Comparison of ENCODE assay signal across 8 cellular contexts in genomic region chr15:89334510-89335288, GRCh38. TPM values are rescaled to one million over a fixed set of nuclear protein-coding genes. Genes with fewer than 3 reads are reported as not detected.
A peak's percentile ranks its signal among the peaks of the same experiment; 100 is the strongest.
DNase-seq lines count a peak whose midpoint lies in the region; ATAC-seq, FAIRE-seq and TF ChIP-seq lines count a peak whose summit lies in the region.

Gene POLG, minus strand, starts transcription at chr15:89334824. Its CDS starts 1,070 bp downstream, at chr15:89333754.

- peak within 1 kb of the TSS; percentile 94 for H3K4me3 ChIP-seq in OCI-LY7 (ENCODE audit: low read depth, low read length, poor library complexity, severe bottlenecking)

- FAIRE-seq in D721Med (lab: Jason Lieb, UNC), result no peak

- H3K4me2 ChIP-seq in OCI-LY7 (ENCODE audit: low read length), result peak within 1 kb of the TSS; percentile 85

- peaks cover 21% of the 10 kb centered on the region; the same call in 1 of the 2 replicates for H4K20me1 ChIP-seq in OCI-LY7 (ENCODE audit: insufficient read depth, low read length)

- H3K79me2 ChIP-seq in OCI-LY7 (ENCODE audit: insufficient read depth, low read depth, low read length), result peaks cover 43% of the 10 kb centered on the region

- H3K9me3 Mint-ChIP-seq in endothelial cell (ENCODE audit: unreplicated experiment) (no peaks in the 10 kb centered on the region), mesothelial cell of epicardium (no peaks in the 10 kb centered on the region)

- H3K27ac Mint-ChIP-seq in endothelial cell (ENCODE audit: unreplicated experiment), result peak within 1 kb of the TSS; percentile 92
- H3K27ac Mint-ChIP-seq in mesothelial cell of epicardium, result peak within 1 kb of the TSS; percentile 95

- ATAC-seq in GM21526 (IDR thresholded peaks at IDR 0.05; ENCODE audit: low FRiP score, unreplicated experiment), result peak; percentile 89

- H3K4me1 ChIP-seq in OCI-LY7 (ENCODE audit: insufficient read depth, low read length, poor library complexity, severe bottlenecking), result peaks cover 39% of the 10 kb centered on the region

- H3K36me3 ChIP-seq in OCI-LY7 (ENCODE audit: insufficient read depth, low read length), result peaks cover 38% of the 10 kb centered on the region

- peak; percentile 87 for DNase-seq in D721Med (ENCODE audit: insufficient read length, low spot score)
- DNase-seq in HuH-7.5 (ENCODE audit: low spot score), result peak; percentile 99
- peak; percentile 99 for DNase-seq in OCI-LY7 (ENCODE audit: low spot score)
- DNase-seq in activated T-cell treated with anti-CD3 and anti-CD28 coated beads for 1 hour (ENCODE audit: low read depth), result peak; percentile 97
- DNase-seq in endothelial cell (ENCODE audit: low spot score), result peak; percentile 99
- peak; percentile 98 to 100 for DNase-seq in mesothelial cell of epicardium (ENCODE audit: low spot score in 2 of 2, unreplicated experiment in 2 of 2)
- peak; percentile 97 for DNase-seq in stimulated activated CD8-positive, alpha-beta memory T cell treated with anti-CD3 and anti-CD28 coated beads, Interleukin-15, amount 100 ng/mL, for 48 hours (ENCODE audit: low read depth in 2 of 2)

- BruUV-seq in OCI-LY7 (replicated peaks; lab: Mats Ljungman, UMichigan), result no TSS peak

- H3K27me3 Mint-ChIP-seq in endothelial cell (ENCODE audit: unreplicated experiment) (peaks cover 16% of the 10 kb centered on the region), mesothelial cell of epicardium (ENCODE audit: low read depth) (peaks cover 21% of the 10 kb centered on the region)

- no peaks in the 10 kb centered on the region for H3K9me3 ChIP-seq in OCI-LY7 (ENCODE audit: low read length)

- TF ChIP-seq CTCF in D721Med (IDR thresholded peaks at IDR 0.05; ENCODE audit: insufficient read depth, missing control alignments), result no peak
- TF ChIP-seq CTCF in OCI-LY7 (conservative IDR thresholded peaks at IDR 0.05; ENCODE audit: low read length), result no peak
- no peak for TF ChIP-seq CTCF in endothelial cell (IDR thresholded peaks at IDR 0.05; ENCODE audit: unreplicated experiment)
- TF ChIP-seq CTCF in mesothelial cell of epicardium (IDR thresholded peaks at IDR 0.05; ENCODE audit: unreplicated experiment), result no peak

- H3K4me3 Mint-ChIP-seq in endothelial cell (ENCODE audit: unreplicated experiment) (peak within 1 kb of the TSS; percentile 92), mesothelial cell of epicardium (peak within 1 kb of the TSS; percentile 81)

- H2AFZ ChIP-seq in OCI-LY7 (ENCODE audit: low read length), result peak within 1 kb of the TSS; percentile 91

- intact Hi-C loops in OCI-LY7 (cut with micrococcal nuclease; ENCODE audit: unreplicated experiment), result loop anchor here (1.0 to 2.0 kb wide), 2 partner anchors 90 to 242 kb away; no protein-coding TSS in a partner anchor

- peaks cover 27% of the 10 kb centered on the region for H3K36me3 Mint-ChIP-seq in endothelial cell (ENCODE audit: low read depth, unreplicated experiment)
- H3K36me3 Mint-ChIP-seq in mesothelial cell of epicardium, result peaks cover 12% of the 10 kb centered on the region

- POLR2A ChIA-PET in OCI-LY7 (lab: Charles Lee), result interaction anchor here (0.6 to 1.3 kb wide), 3 partner anchors 59 to 591 kb away, joined by 3 to 4 read pairs (median 3); no protein-coding TSS in a partner anchor

- H3K4me1 Mint-ChIP-seq in endothelial cell (ENCODE audit: unreplicated experiment) (peaks cover 28% of the 10 kb centered on the region), mesothelial cell of epicardium (peaks cover 29% of the 10 kb centered on the region)

- peak within 1 kb of the TSS; percentile 72 for H3K27ac ChIP-seq in OCI-LY7 (ENCODE audit: low read depth, low read length, poor library complexity, severe bottlenecking)

- no peaks in the 10 kb centered on the region for H3K9me2 ChIP-seq in OCI-LY7 (ENCODE audit: insufficient read depth, low read length)

- CTCF ChIA-PET in OCI-LY7 (lab: Charles Lee; ENCODE audit: unreplicated experiment), result interaction anchor here (0.6 kb wide), 2 partner anchors 247 to 455 kb away, joined by 3 read pairs; partner anchors contain the start of gene ABHD2

RNA-seq across cellular contexts. Expression of gene POLG, which starts in this region (rescaled TPM):
- 78.3 and 80.2 TPM in 2 replicates for total RNA-seq in OCI-LY7 (2014; rRNA removed; shearing (Covaris generic))
- total RNA-seq in OCI-LY7 (2022) (91.6 and 93.7 TPM in 2 replicates), endothelial cell (ENCODE audit: unreplicated experiment) (64.5 TPM), mesothelial cell of epicardium (62.6 to 71.6 TPM (median 68.2 TPM) in 3 replicates)

Comparison
In these comparisons a context has a peak if more than half of its experiments do, and no peak if none do; other contexts are left out.
1. Peak in every context shown above with its lines: DNase-seq, ATAC-seq, H3K4me3 ChIP-seq and H3K27ac ChIP-seq.